In the genomic region with DNA sequence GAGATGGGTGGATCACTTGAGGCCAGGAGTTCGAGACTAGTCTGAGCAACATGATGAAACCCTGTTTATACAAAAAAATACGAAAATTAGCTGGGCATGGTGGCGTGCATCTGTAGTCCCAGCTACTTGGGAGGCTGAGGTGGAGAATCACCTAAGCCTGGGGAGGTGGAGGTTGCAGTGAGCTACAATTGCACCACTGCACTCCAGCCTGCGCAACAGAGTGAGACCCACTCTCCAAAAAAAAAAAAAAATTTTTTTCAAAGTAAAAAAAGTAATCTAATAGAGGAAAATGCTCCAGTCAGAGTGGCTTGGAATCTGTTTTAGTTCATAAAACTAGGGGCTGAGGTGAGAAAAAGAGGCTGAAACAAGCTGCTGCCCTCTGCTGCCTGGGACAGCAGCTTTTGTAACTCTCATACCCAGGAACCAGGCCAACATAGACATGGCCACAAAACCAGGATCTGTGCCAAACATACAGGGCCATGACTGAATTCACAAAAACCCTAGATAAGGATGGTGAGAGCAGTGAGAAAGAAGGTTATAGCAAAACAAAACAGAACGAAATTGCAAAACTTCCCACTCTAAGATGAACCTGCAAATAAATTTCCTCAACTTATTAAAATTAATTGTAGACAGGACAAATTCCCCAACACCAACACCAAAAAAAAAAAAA, we compare ENCODE assay signal across 8 cellular contexts. TPM values are rescaled to one million over a fixed set of nuclear protein-coding genes. Genes with fewer than 3 reads are reported as not detected.
DNase-seq lines count a peak whose midpoint lies in the region; ATAC-seq and TF ChIP-seq lines count a peak whose summit lies in the region.

No MANE protein-coding gene starts in this region.

- POLR2A ChIA-PET in activated CD4-positive, alpha-beta T cell treated with anti-CD3 and anti-CD28 coated beads, Interleukin-2, amount 10 ng/mL, durations not matched to agents 7 days and 5 days (lab: Charles Lee) = no interaction called here

- H3K27ac Mint-ChIP-seq in activated CD4-positive, alpha-beta T cell treated with anti-CD3 and anti-CD28 coated beads, Interleukin-2, amount 10 ng/mL, durations not matched to agents 7 days and 5 days = no peak overlapping the region
- H3K27ac Mint-ChIP-seq in activated naive CD4-positive, alpha-beta T cell treated with anti-CD3 and anti-CD28 coated beads, Interleukin-2, amount 10 ng/mL, durations not matched to agents 7 days and 5 days = no peak overlapping the region

- H3K27me3 Mint-ChIP-seq in activated CD4-positive, alpha-beta T cell treated with anti-CD3 and anti-CD28 coated beads, Interleukin-2, amount 10 ng/mL, durations not matched to agents 7 days and 5 days = no peaks in the 10 kb centered on the region
- H3K27me3 Mint-ChIP-seq in activated naive CD4-positive, alpha-beta T cell treated with anti-CD3 and anti-CD28 coated beads, Interleukin-2, amount 10 ng/mL, durations not matched to agents 7 days and 5 days = no peaks in the 10 kb centered on the region

- H3K36me3 ChIP-seq in HAP-1 (replicated peaks) = no peaks in the 10 kb centered on the region

- CTCF ChIA-PET in activated CD4-positive, alpha-beta T cell treated with anti-CD3 and anti-CD28 coated beads, Interleukin-2, amount 10 ng/mL, durations not matched to agents 7 days and 5 days (lab: Charles Lee) = interaction anchor here (0.6 to 0.7 kb wide), 3 partner anchors 28 to 1942 kb away, joined by 3 read pairs; no protein-coding TSS in a partner anchor
- CTCF ChIA-PET in activated naive CD4-positive, alpha-beta T cell treated with anti-CD3 and anti-CD28 coated beads, Interleukin-2, amount 10 ng/mL, durations not matched to agents 7 days and 5 days (lab: Charles Lee) = interaction anchor here (0.7 kb wide), 2 partner anchors 10 to 31 kb away, joined by 3 to 4 read pairs; no protein-coding TSS in a partner anchor

- H3K4me3 ChIP-seq in HAP-1 = no peak overlapping the region

- no peaks in the 10 kb centered on the region for H3K4me1 ChIP-seq in HAP-1

- H3K36me3 Mint-ChIP-seq in activated CD4-positive, alpha-beta T cell treated with anti-CD3 and anti-CD28 coated beads, Interleukin-2, amount 10 ng/mL, durations not matched to agents 7 days and 5 days (ENCODE audit: low read depth) = no peaks in the 10 kb centered on the region
- no peaks in the 10 kb centered on the region for H3K36me3 Mint-ChIP-seq in activated naive CD4-positive, alpha-beta T cell treated with anti-CD3 and anti-CD28 coated beads, Interleukin-2, amount 10 ng/mL, durations not matched to agents 7 days and 5 days

- H3K4me3 Mint-ChIP-seq in activated CD4-positive, alpha-beta T cell treated with anti-CD3 and anti-CD28 coated beads, Interleukin-2, amount 10 ng/mL, durations not matched to agents 7 days and 5 days = no peak overlapping the region
- H3K4me3 Mint-ChIP-seq in activated naive CD4-positive, alpha-beta T cell treated with anti-CD3 and anti-CD28 coated beads, Interleukin-2, amount 10 ng/mL, durations not matched to agents 7 days and 5 days = no peak overlapping the region

- peak; percentile 66 for DNase-seq in GM04503 (ENCODE audit: low read depth)
- DNase-seq in NCI-H446 treated with DMSO at 0.1 percent for 48 hours (lab: John Stamatoyannopoulos, UW) = peak; percentile 69
- DNase-seq in dermis microvascular lymphatic vessel endothelial cell (ENCODE audit: low read depth in 2 of 2) = peak; percentile 76 to 87
- no peak for DNase-seq in omental fat pad (ENCODE audit: low spot score)
- no peak for DNase-seq in HAP-1 (ENCODE audit: low spot score in 2 of 2)
- no peak for DNase-seq in activated CD4-positive, alpha-beta T cell treated with anti-CD3 and anti-CD28 coated beads, Interleukin-2, amount 10 ng/mL, durations not matched to agents 7 days and 5 days
- no peak for DNase-seq in activated naive CD4-positive, alpha-beta T cell treated with anti-CD3 and anti-CD28 coated beads, Interleukin-2, amount 10 ng/mL, durations not matched to agents 7 days and 5 days

- in situ Hi-C loops in HAP-1 (cut with MboI; ENCODE audit: low sequenced_read_pairs) = no loop called here

- H3K9me3 Mint-ChIP-seq in activated CD4-positive, alpha-beta T cell treated with anti-CD3 and anti-CD28 coated beads, Interleukin-2, amount 10 ng/mL, durations not matched to agents 7 days and 5 days = no peaks in the 10 kb centered on the region
- no peaks in the 10 kb centered on the region for H3K9me3 Mint-ChIP-seq in activated naive CD4-positive, alpha-beta T cell treated with anti-CD3 and anti-CD28 coated beads, Interleukin-2, amount 10 ng/mL, durations not matched to agents 7 days and 5 days

- H3K4me1 Mint-ChIP-seq in activated CD4-positive, alpha-beta T cell treated with anti-CD3 and anti-CD28 coated beads, Interleukin-2, amount 10 ng/mL, durations not matched to agents 7 days and 5 days = peaks cover 8% of the 10 kb centered on the region
- peaks cover 8% of the 10 kb centered on the region for H3K4me1 Mint-ChIP-seq in activated naive CD4-positive, alpha-beta T cell treated with anti-CD3 and anti-CD28 coated beads, Interleukin-2, amount 10 ng/mL, durations not matched to agents 7 days and 5 days

- no peaks in the 10 kb centered on the region for H3K27me3 ChIP-seq in HAP-1 (ENCODE audit: low read depth)

- no peak for TF ChIP-seq CTCF in omental fat pad (IDR thresholded peaks at IDR 0.05)

- peak; percentile 64 for ATAC-seq in omental fat pad (ENCODE audit: low FRiP score)
- ATAC-seq in HG03521 (IDR thresholded peaks at IDR 0.05; ENCODE audit: unreplicated experiment) = no peak

- H3K9me3 ChIP-seq in HAP-1 = no peaks in the 10 kb centered on the region

RNA-seq across cellular contexts. Expression of a gene that starts 13.1 kb away (rescaled TPM):
- total RNA-seq in dermis microvascular lymphatic vessel endothelial cell (17.2 and 23.1 TPM in 2 replicates), omental fat pad (10 to 100 TPM; 25.3 to 33.4 (median 29.3) TPM)
- 10 to 100 TPM; 41.7 to 45.4 TPM for total RNA-seq in activated CD4-positive, alpha-beta T cell treated with anti-CD3 and anti-CD28 coated beads, Interleukin-2, amount 10 ng/mL, durations not matched to agents 7 days and 5 days

RNA-seq across cellular contexts. Expression of a gene that starts 39.2 kb away (rescaled TPM):
- total RNA-seq in dermis microvascular lymphatic vessel endothelial cell = 22.3 and 27.6 TPM in 2 replicates
- total RNA-seq in omental fat pad = 10 to 100 TPM; 39.2 to 71.3 (median 51.1) TPM
- total RNA-seq in activated CD4-positive, alpha-beta T cell treated with anti-CD3 and anti-CD28 coated beads, Interleukin-2, amount 10 ng/mL, durations not matched to agents 7 days and 5 days = 10 to 100 TPM; 31.6 to 38.8 TPM

Comparison
In these comparisons a context has a peak if more than half of its experiments do, and no peak if none do; other contexts are left out.
1. DNase-seq: peak in GM04503 (single experiment), NCI-H446 treated with DMSO at 0.1 percent for 48 hours (single experiment) and dermis microvascular lymphatic vessel endothelial cell (2 of 2); none in omental fat pad (single experiment), HAP-1 (0 of 2), activated CD4-positive, alpha-beta T cell treated with anti-CD3 and anti-CD28 coated beads, Interleukin-2, amount 10 ng/mL, durations not matched to agents 7 days and 5 days (single experiment) and activated naive CD4-positive, alpha-beta T cell treated with anti-CD3 and anti-CD28 coated beads, Interleukin-2, amount 10 ng/mL, durations not matched to agents 7 days and 5 days (single experiment).